1 cellular context compared by ENCODE assay signal in the genomic region with DNA sequence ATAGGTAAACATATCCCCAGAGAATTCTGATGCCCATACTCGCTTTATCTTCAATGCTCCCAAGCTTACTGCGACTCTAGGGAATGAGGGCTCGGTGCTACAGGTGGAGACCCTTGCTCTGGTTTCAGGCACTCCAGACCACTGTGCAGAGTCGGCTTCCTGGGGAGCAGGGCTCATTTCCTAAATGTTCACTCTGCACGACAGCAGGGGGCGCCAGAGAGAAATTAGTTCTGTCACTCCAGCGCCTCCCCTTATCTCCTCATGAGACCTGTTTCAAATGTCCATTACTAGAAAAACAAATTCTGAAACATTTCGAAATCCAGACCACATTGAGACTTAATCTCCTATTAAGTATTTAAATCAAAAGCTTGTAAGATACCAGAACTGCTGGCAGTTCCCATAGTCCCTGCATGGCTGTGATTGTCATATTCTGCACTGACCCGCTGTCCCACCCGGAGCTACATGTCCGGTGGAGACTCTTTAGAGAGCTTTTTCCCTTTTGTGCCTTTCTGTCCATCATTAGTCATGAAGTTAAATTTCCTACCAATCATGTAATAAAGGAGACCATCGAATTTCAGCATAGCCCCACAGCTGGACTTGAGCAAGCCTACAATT.
TF ChIP-seq lines count a peak whose summit lies in the region.

No MANE protein-coding gene starts in this region.

TF ChIP-seq in IMR-90, 13 proteins besides CTCF, POLR2A, EP300 and RAD21:
- TF ChIP-seq, protein P1, sequence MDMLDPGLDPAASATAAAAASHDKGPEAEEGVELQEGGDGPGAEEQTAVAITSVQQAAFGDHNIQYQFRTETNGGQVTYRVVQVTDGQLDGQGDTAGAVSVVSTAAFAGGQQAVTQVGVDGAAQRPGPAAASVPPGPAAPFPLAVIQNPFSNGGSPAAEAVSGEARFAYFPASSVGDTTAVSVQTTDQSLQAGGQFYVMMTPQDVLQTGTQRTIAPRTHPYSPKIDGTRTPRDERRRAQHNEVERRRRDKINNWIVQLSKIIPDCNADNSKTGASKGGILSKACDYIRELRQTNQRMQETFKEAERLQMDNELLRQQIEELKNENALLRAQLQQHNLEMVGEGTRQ (IDR thresholded peaks at IDR 0.05; ENCODE audit: low read depth, low read length), result no peak
- TF ChIP-seq MAZ (IDR thresholded peaks at IDR 0.05; ENCODE audit: borderline replicate concordance, low read depth, low read length) (peak; percentile 25; the same call in 1 of the 2 replicates), MAFK (IDR thresholded peaks at IDR 0.05; ENCODE audit: low read depth, low read length) (no peak), RFX5 (IDR thresholded peaks at IDR 0.05; ENCODE audit: low read depth, low read length) (no peak), FOS (IDR thresholded peaks at IDR 0.05; ENCODE audit: low read depth, low read length) (no peak), SMC3 (IDR thresholded peaks at IDR 0.05; ENCODE audit: low read depth, low read length) (peak; percentile 75), MXI1 (IDR thresholded peaks at IDR 0.05; ENCODE audit: borderline replicate concordance, low read depth, low read length) (no peak), BHLHE40 (IDR thresholded peaks at IDR 0.05; ENCODE audit: low read depth, low read length) (no peak), NFE2L2 (IDR thresholded peaks at IDR 0.05; ENCODE audit: low read depth, low read length) (no peak), RCOR1 (IDR thresholded peaks at IDR 0.05; ENCODE audit: insufficient replicate concordance, low read length) (no peak), CHD1 (IDR thresholded peaks at IDR 0.05; ENCODE audit: low read depth, low read length) (no peak)
- TF ChIP-seq, protein P2, sequence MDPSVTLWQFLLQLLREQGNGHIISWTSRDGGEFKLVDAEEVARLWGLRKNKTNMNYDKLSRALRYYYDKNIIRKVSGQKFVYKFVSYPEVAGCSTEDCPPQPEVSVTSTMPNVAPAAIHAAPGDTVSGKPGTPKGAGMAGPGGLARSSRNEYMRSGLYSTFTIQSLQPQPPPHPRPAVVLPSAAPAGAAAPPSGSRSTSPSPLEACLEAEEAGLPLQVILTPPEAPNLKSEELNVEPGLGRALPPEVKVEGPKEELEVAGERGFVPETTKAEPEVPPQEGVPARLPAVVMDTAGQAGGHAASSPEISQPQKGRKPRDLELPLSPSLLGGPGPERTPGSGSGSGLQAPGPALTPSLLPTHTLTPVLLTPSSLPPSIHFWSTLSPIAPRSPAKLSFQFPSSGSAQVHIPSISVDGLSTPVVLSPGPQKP (IDR thresholded peaks at IDR 0.05; ENCODE audit: borderline replicate concordance, low read depth, low read length), result no peak
